ENCODE assay signal across 10 cellular contexts in the genomic region with DNA sequence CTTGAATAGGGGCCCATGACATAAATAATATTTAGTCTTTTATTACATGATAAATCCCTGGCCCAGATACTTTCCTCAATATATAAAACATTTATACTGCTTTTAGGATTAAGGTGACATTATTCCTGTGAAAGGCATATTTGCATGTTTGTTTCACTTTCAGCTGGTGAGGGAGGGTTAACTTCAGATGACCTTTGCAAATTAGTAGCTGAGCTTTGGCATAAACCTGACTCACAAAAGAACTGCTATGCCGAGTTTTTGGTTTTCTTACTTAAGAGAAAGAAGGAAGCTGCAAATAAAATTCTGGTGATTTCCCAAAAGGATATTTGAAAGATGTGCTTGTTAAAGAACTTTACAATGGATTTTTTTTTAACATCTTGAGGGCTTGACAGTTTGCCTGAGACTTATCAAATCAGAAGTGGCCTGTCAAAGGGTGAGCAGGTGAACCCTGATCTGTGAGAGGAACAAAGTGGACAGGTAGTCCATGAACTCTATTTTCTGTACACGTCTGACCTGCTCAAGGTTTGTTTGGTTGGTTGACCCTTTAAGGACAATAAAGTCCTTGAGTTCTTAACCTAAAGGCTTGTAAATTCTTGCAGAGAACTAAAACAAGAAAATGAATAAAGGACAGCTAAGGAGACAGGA.
DNase-seq lines count a peak whose midpoint lies in the region; ATAC-seq and TF ChIP-seq lines count a peak whose summit lies in the region.
"Had no signal": no experiment of that assay in that cellular context is flagged by ENCODE, and none has a peak within 500 bp of the region (broad histone marks: within the 10 kb centered on the region; RNA-seq: fewer than 3 reads in every experiment).

No MANE protein-coding gene starts in this region.

- TF ChIP-seq RAD21 in SK-N-SH (IDR thresholded peaks at IDR 0.05; ENCODE audit: low read length), result no peak

- no peaks in the 10 kb centered on the region for H3K36me3 Mint-ChIP-seq in nephron progenitor cell (ENCODE audit: low read depth)

- H4K20me1 ChIP-seq in MM.1S (ENCODE audit: insufficient read depth, low read length), result no peaks in the 10 kb centered on the region
- H4K20me1 ChIP-seq in SK-N-SH (ENCODE audit: insufficient read depth), result no peaks in the 10 kb centered on the region

- 14 to 33% methylated on average over 2 of the region's 2 CpGs for WGBS in esophagus squamous epithelium, 2 donors
- WGBS in SK-N-SH (ENCODE audit: low lambda C conversion rate), result 57% methylated on average over 2 of the region's 2 CpGs

- no peak for TF ChIP-seq POLR2A in esophagus squamous epithelium (IDR thresholded peaks at IDR 0.05)

- no peak overlapping the region for H3K27ac ChIP-seq in MM.1S (ENCODE audit: low read length)
- H3K27ac ChIP-seq in esophagus squamous epithelium, result no peak overlapping the region
- H3K27ac ChIP-seq in SK-N-SH (ENCODE audit: low read depth in 2 of 2, low read length in 1 of 2), result no peak overlapping the region

- H3K9ac ChIP-seq in MM.1S (ENCODE audit: low read length), result no peak overlapping the region
- no peak overlapping the region for H3K9ac ChIP-seq in SK-N-SH

- no peak for TF ChIP-seq CTCF in GM12864 (IDR thresholded peaks at IDR 0.05; ENCODE audit: low read depth, low read length, missing control alignments)
- no peak for TF ChIP-seq CTCF in MM.1S (IDR thresholded peaks at IDR 0.05; ENCODE audit: low read length)
- TF ChIP-seq CTCF in esophagus squamous epithelium (IDR thresholded peaks at IDR 0.05), result no peak
- TF ChIP-seq CTCF in SK-N-SH (IDR thresholded peaks at IDR 0.05), result no peak
- no peak for TF ChIP-seq CTCF in nephron progenitor cell (IDR thresholded peaks at IDR 0.05)

- DNase-seq in GM12864 (ENCODE audit: low read depth) (peak; percentile 19), MM.1S (peak; percentile 68), esophagus squamous epithelium (lab: John Stamatoyannopoulos, UW) (no peak), SK-N-SH (no peak), islet precursor cell (no peak), nephron progenitor cell (no peak)
- DNase-seq: retina had no signal

- H3F3A ChIP-seq in MM.1S (ENCODE audit: insufficient read depth, low read length) (no peaks in the 10 kb centered on the region), SK-N-SH (replicated peaks; ENCODE audit: insufficient read depth) (no peaks in the 10 kb centered on the region)

- H3K79me2 ChIP-seq in MM.1S (ENCODE audit: low read length) (no peaks in the 10 kb centered on the region), SK-N-SH (ENCODE audit: insufficient read depth) (no peaks in the 10 kb centered on the region)

- peak overlapping the region; percentile 35; the same call in 1 of the 2 replicates for H3K4me2 ChIP-seq in MM.1S (ENCODE audit: low read depth, low read length)
- H3K4me2 ChIP-seq in SK-N-SH, result no peak overlapping the region

- H3K4me3 ChIP-seq in GM12864 (ENCODE audit: low read depth, low read length), result no peak overlapping the region
- no peak overlapping the region for H3K4me3 ChIP-seq in MM.1S (ENCODE audit: low read length)
- H3K4me3 ChIP-seq in esophagus squamous epithelium, result no peak overlapping the region
- H3K4me3 ChIP-seq in SK-N-SH (ENCODE audit: low read depth in 2 of 2, low read length in 1 of 2), result no peak overlapping the region
- H3K4me3 ChIP-seq: K562 had no signal

- no peaks in the 10 kb centered on the region for H3K9me3 Mint-ChIP-seq in nephron progenitor cell

- no peaks in the 10 kb centered on the region for H3K9me2 ChIP-seq in MM.1S (replicated peaks; ENCODE audit: insufficient read depth, low read length)
- H3K9me2 ChIP-seq in SK-N-SH, result no peaks in the 10 kb centered on the region

- CTCF ChIA-PET in SK-N-SH (lab: Yijun Ruan, JAX), result interaction anchor here (0.7 to 2.5 kb wide), 2 partner anchors 24 to 315 kb away, joined by 4 to 9 read pairs; no protein-coding TSS in a partner anchor

- no peaks in the 10 kb centered on the region for H3K27me3 ChIP-seq in MM.1S (replicated peaks; ENCODE audit: insufficient read depth, low read length)
- no peaks in the 10 kb centered on the region for H3K27me3 ChIP-seq in esophagus squamous epithelium
- H3K27me3 ChIP-seq in SK-N-SH (ENCODE audit: insufficient read depth), result no peaks in the 10 kb centered on the region; the same call in 1 of the 2 replicates

- TF ChIP-seq EP300 in SK-N-SH (IDR thresholded peaks at IDR 0.05; ENCODE audit: borderline replicate concordance in 1 of 2, low read depth in 1 of 2, low read length in 1 of 2), result no peak

- POLR2A ChIA-PET in SK-N-SH (lab: Yijun Ruan, JAX), result no interaction called here

- H3K9me3 ChIP-seq in MM.1S (replicated peaks; ENCODE audit: insufficient read depth, low read length) (no peaks in the 10 kb centered on the region), esophagus squamous epithelium (no peaks in the 10 kb centered on the region), SK-N-SH (no peaks in the 10 kb centered on the region)

- no peak overlapping the region for H3K27ac Mint-ChIP-seq in nephron progenitor cell

- ATAC-seq in GM19372 (IDR thresholded peaks at IDR 0.05; ENCODE audit: low read depth, unreplicated experiment) (peak; percentile 85), HG02884 (IDR thresholded peaks at IDR 0.05; ENCODE audit: unreplicated experiment) (peak; percentile 94)
- ATAC-seq: K562 had no signal

- intact Hi-C loops in esophagus squamous epithelium (cut with DNase I), result no loop called here

- H3K27me3 Mint-ChIP-seq in nephron progenitor cell (ENCODE audit: low read depth, poor library complexity), result peaks cover 3% of the 10 kb centered on the region

- H3K4me3 Mint-ChIP-seq in nephron progenitor cell, result no peak overlapping the region

- H3K36me3 ChIP-seq in MM.1S (replicated peaks; ENCODE audit: insufficient read depth, low read length) (no peaks in the 10 kb centered on the region), esophagus squamous epithelium (no peaks in the 10 kb centered on the region), SK-N-SH (replicated peaks in 1 of 2; ENCODE audit: control insufficient read depth in 1 of 2, insufficient read depth in 2 of 2, low read length in 1 of 2) (no peaks in the 10 kb centered on the region)

- peaks cover 13% of the 10 kb centered on the region for H3K4me1 Mint-ChIP-seq in nephron progenitor cell

- H2AFZ ChIP-seq in MM.1S (ENCODE audit: low read length) (no peak overlapping the region), SK-N-SH (ENCODE audit: low read depth) (no peak overlapping the region)

- peaks cover 8% of the 10 kb centered on the region for H3K4me1 ChIP-seq in MM.1S (ENCODE audit: low read length)
- peaks cover 0 to 5% (median 0%) of the 10 kb centered on the region in 3 donors for H3K4me1 ChIP-seq in esophagus squamous epithelium
- no peaks in the 10 kb centered on the region; a peak in 1 of 4 replicates for H3K4me1 ChIP-seq in SK-N-SH (ENCODE audit: control insufficient read depth in 1 of 2, insufficient read depth in 2 of 2, low read depth in 1 of 2, low read length in 1 of 2)

TF ChIP-seq in SK-N-SH, 30 proteins besides CTCF, POLR2A, EP300 and RAD21:
- TF ChIP-seq POLR2AphosphoS5 (IDR thresholded peaks at IDR 0.05; ENCODE audit: low read depth, low read length) (no peak), MEF2A (IDR thresholded peaks at IDR 0.05; ENCODE audit: borderline replicate concordance, low read depth) (no peak), GATA2 (CRISPR knock-in tag; IDR thresholded peaks at IDR 0.05) (no peak), FOXJ3 (CRISPR knock-in tag; IDR thresholded peaks at IDR 0.05) (no peak), FOSL2 (IDR thresholded peaks at IDR 0.05; ENCODE audit: borderline replicate concordance, low read depth) (no peak), TCF12 (IDR thresholded peaks at IDR 0.05) (no peak), RCOR1 (IDR thresholded peaks at IDR 0.05; ENCODE audit: low read length) (no peak), SMC3 (IDR thresholded peaks at IDR 0.05; ENCODE audit: low read depth, low read length) (no peak)
- TF ChIP-seq, protein P1, sequence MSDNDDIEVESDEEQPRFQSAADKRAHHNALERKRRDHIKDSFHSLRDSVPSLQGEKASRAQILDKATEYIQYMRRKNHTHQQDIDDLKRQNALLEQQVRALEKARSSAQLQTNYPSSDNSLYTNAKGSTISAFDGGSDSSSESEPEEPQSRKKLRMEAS (IDR thresholded peaks at IDR 0.05; ENCODE audit: low read depth), result no peak

Comparison
In these comparisons a context has a peak if more than half of its experiments do, and no peak if none do; other contexts are left out.
1. DNase-seq: peak in GM12864 (single experiment) and MM.1S (single experiment); none in esophagus squamous epithelium (single experiment), SK-N-SH (single experiment), islet precursor cell (single experiment) and nephron progenitor cell (single experiment).